Comparison of ENCODE assay signal across 8 cellular contexts in the genomic region with DNA sequence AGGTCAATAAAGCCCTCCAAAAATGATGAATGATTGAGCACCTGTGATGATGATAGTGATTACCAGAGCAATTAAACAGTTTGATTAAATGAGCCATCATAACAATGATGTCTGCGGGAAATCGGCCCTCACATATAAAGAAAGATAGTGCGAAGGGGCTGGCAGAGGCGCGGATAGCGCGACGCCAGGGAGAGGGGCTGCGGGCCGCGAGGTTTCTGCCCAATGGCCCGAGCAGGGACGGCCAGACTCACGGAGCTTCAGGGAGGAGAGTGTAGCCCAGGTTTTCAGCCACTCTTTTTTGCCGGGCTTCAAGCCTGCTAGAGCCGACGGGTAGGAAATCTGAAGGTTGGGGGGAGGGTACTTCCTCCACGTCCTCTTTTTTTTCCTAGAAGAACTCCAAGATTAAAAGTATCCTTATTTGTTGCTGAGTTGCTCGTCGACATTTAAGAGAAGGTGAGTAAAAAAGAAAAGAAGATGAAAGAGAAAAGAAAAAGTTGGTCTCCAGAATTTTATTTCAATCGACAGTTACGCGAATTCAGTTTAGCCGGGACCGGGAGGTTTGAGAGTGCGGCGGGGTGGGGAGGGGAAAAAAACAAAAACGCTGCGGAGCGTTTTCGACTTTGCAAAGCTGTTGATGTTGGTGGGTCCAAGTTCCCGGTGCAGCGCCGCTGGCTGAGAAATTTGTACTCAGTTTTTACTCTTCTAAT. TPM values are rescaled to one million over a fixed set of nuclear protein-coding genes. Genes with fewer than 3 reads are reported as not detected.
DNase-seq lines count a peak whose midpoint lies in the region; ATAC-seq, FAIRE-seq and TF ChIP-seq lines count a peak whose summit lies in the region.

No MANE protein-coding gene starts in this region.

- POLR2A ChIA-PET in naive thymus-derived CD8-positive, alpha-beta T cell (lab: Charles Lee): no interaction called here

- peaks cover 58 to 98% (median 72%) of the 10 kb centered on the region in 5 donors for H3K27me3 Mint-ChIP-seq in naive thymus-derived CD8-positive, alpha-beta T cell

- H3K36me3 Mint-ChIP-seq in naive thymus-derived CD8-positive, alpha-beta T cell: peaks cover 12 to 40% (median 29%) of the 10 kb centered on the region in 3 donors

- no peak for TF ChIP-seq CTCF in D721Med (IDR thresholded peaks at IDR 0.05; ENCODE audit: insufficient read depth, missing control alignments)

- FAIRE-seq in RCC 7860 (lab: Jason Lieb, UNC) (no peak), D721Med (lab: Jason Lieb, UNC) (no peak)

- ATAC-seq in naive thymus-derived CD8-positive, alpha-beta T cell: no peak
- ATAC-seq in HG03432 (IDR thresholded peaks at IDR 0.05; ENCODE audit: unreplicated experiment): no peak

- H3K27ac ChIP-seq in caudate nucleus (ENCODE audit: low read depth, low read length): peak overlapping the region; percentile 91

- no peak overlapping the region for H3K27ac Mint-ChIP-seq in naive thymus-derived CD8-positive, alpha-beta T cell

- H3K4me1 Mint-ChIP-seq in naive thymus-derived CD8-positive, alpha-beta T cell: peaks cover 30 to 48% (median 42%) of the 10 kb centered on the region in 4 donors

- peaks cover 0 to 47% (median 22%) of the 10 kb centered on the region in 9 donors for H3K9me3 Mint-ChIP-seq in naive thymus-derived CD8-positive, alpha-beta T cell

- peak overlapping the region; percentile 33 to 82 (median 57) for H3K4me3 Mint-ChIP-seq in naive thymus-derived CD8-positive, alpha-beta T cell

- DNase-seq in COR-L47 (lab: John Stamatoyannopoulos, UW) (peak; percentile 65), M059J (ENCODE audit: low read depth) (peak; percentile 56), caudate nucleus (lab: John Stamatoyannopoulos, UW) (no peak), RCC 7860 (ENCODE audit: low spot score) (no peak), D721Med (ENCODE audit: insufficient read length, low spot score) (no peak)
- no peak for DNase-seq in naive thymus-derived CD8-positive, alpha-beta T cell
- no peak for DNase-seq in stimulated activated CD4-positive, alpha-beta T cell treated with anti-CD3 and anti-CD28 coated beads, Interleukin-12 subunit alpha, Interleukin-12 subunit beta, amount 100 ng/mL, for 4 hours

RNA-seq across cellular contexts. Expression of gene MEIS2, which starts 2.1 kb away (rescaled TPM):
- 27.7 and 32.9 TPM in 2 replicates for total RNA-seq in M059J (2014; rRNA removed; shearing (Covaris generic))
- total RNA-seq in naive thymus-derived CD8-positive, alpha-beta T cell: not detected
- not detected for polyA plus RNA-seq in naive thymus-derived CD8-positive, alpha-beta T cell

Comparison
In these comparisons a context has a peak if more than half of its experiments do, and no peak if none do; other contexts are left out.
1. DNase-seq: peak in COR-L47 (single experiment) and M059J (single experiment); none in caudate nucleus (0 of 61), naive thymus-derived CD8-positive, alpha-beta T cell (0 of 10), stimulated activated CD4-positive, alpha-beta T cell treated with anti-CD3 and anti-CD28 coated beads, Interleukin-12 subunit alpha, Interleukin-12 subunit beta, amount 100 ng/mL, for 4 hours (single experiment), RCC 7860 (single experiment) and D721Med (single experiment).
2. RNA of gene MEIS2, which starts 2.1 kb away (total RNA-seq): 27.7 to 32.9 TPM in M059J; not detected in naive thymus-derived CD8-positive, alpha-beta T cell; every median in the first group is over 10 times any median in the second.